8 cellular contexts compared by ENCODE assay signal in genomic region chr7:7639847-7640220, GRCh38. TPM values are rescaled to one million over a fixed set of nuclear protein-coding genes. Genes with fewer than 3 reads are reported as not detected.
A peak's percentile ranks its signal among the peaks of the same experiment; 100 is the strongest.
DNase-seq lines count a peak whose midpoint lies in the region; ATAC-seq, FAIRE-seq and TF ChIP-seq lines count a peak whose summit lies in the region.

No MANE protein-coding gene starts in this region.

- CTCF ChIA-PET in activated CD4-positive, alpha-beta T cell treated with anti-CD3 and anti-CD28 coated beads for 36 hours (lab: Charles Lee) = interaction anchor here (0.8 to 3.5 kb wide), 7 partner anchors 23 to 577 kb away, joined by 3 to 20 read pairs (median 3); no protein-coding TSS in a partner anchor

- H3K27me3 Mint-ChIP-seq in activated CD4-positive, alpha-beta T cell treated with anti-CD3 and anti-CD28 coated beads for 36 hours = no peaks in the 10 kb centered on the region
- no peaks in the 10 kb centered on the region for H3K27me3 Mint-ChIP-seq in endothelial cell (ENCODE audit: unreplicated experiment)
- H3K27me3 Mint-ChIP-seq in naive thymus-derived CD8-positive, alpha-beta T cell = no peaks in the 10 kb centered on the region

- H3K27me3 ChIP-seq in HUES64 (ENCODE audit: insufficient read depth, low read length) (no peaks in the 10 kb centered on the region), upper lobe of left lung (no peaks in the 10 kb centered on the region)

- no peaks in the 10 kb centered on the region for H3K9me3 Mint-ChIP-seq in activated CD4-positive, alpha-beta T cell treated with anti-CD3 and anti-CD28 coated beads for 36 hours (ENCODE audit: low read depth)
- no peaks in the 10 kb centered on the region for H3K9me3 Mint-ChIP-seq in endothelial cell (ENCODE audit: unreplicated experiment)
- H3K9me3 Mint-ChIP-seq in naive thymus-derived CD8-positive, alpha-beta T cell = no peaks in the 10 kb centered on the region

- peak overlapping the region; percentile 89 for H3K9ac ChIP-seq in HUES64 (ENCODE audit: low read depth, low read length)

- H3K27ac Mint-ChIP-seq in activated CD4-positive, alpha-beta T cell treated with anti-CD3 and anti-CD28 coated beads for 36 hours = peak overlapping the region; percentile 99
- H3K27ac Mint-ChIP-seq in endothelial cell (ENCODE audit: unreplicated experiment) = peak overlapping the region; percentile 94
- peak overlapping the region; percentile 94 to 100 (median 98) for H3K27ac Mint-ChIP-seq in naive thymus-derived CD8-positive, alpha-beta T cell

- H3K4me1 ChIP-seq in HUES64 (ENCODE audit: insufficient read depth, low read length) (peaks cover 12% of the 10 kb centered on the region), upper lobe of left lung (peaks cover 8 to 21% (median 16%) of the 10 kb centered on the region in 4 donors)

- peak; percentile 73 for DNase-seq in activated CD4-positive, alpha-beta T cell treated with anti-CD3 and anti-CD28 coated beads for 36 hours
- DNase-seq in endothelial cell (ENCODE audit: low spot score) (no peak), upper lobe of left lung (no peak)
- peak in 9 of 10 donors; percentile 22 to 81 (median 59) for DNase-seq in naive thymus-derived CD8-positive, alpha-beta T cell
- DNase-seq in NK-92 treated with Interleukin-12 subunit alpha and Interleukin-12 subunit beta, amount 100 ng/mL, for 24 hours (lab: John Stamatoyannopoulos, UW) = no peak

- H3K4me3 ChIP-seq in HUES64 (ENCODE audit: low read length) (peak overlapping the region; percentile 83), upper lobe of left lung (peak overlapping the region; percentile 69 to 92 (median 81))

- FAIRE-seq in G401.6 (lab: Jason Lieb, UNC) = peak; percentile 52

- TF ChIP-seq POLR2A in upper lobe of left lung (IDR thresholded peaks at IDR 0.05) (no peak), GM18505 (IDR thresholded peaks at IDR 0.05; ENCODE audit: borderline replicate concordance, extremely low read depth, insufficient read depth, insufficient read length) (no peak)

- peak; percentile 30 for ATAC-seq in activated CD4-positive, alpha-beta T cell treated with anti-CD3 and anti-CD28 coated beads for 36 hours
- peak; percentile 36 to 46 for ATAC-seq in naive thymus-derived CD8-positive, alpha-beta T cell
- no peak for ATAC-seq in upper lobe of left lung (ENCODE audit: low FRiP score in 2 of 2)
- ATAC-seq in GM18505 (IDR thresholded peaks at IDR 0.05; ENCODE audit: unreplicated experiment) = no peak

- intact Hi-C loops in activated CD4-positive, alpha-beta T cell treated with anti-CD3 and anti-CD28 coated beads for 36 hours (cut with DNase I, micrococcal nuclease) = loop anchor here (1.0 to 5.0 kb wide), 14 partner anchors 31 to 908 kb away; partner anchors contain the start of genes C1GALT1 (in 2 of the 2), GLCCI1 (in 2 of the 2), MIOS (in 2 of the 2) and RPA3 (in 1 of the 2)

- POLR2A ChIA-PET in activated CD4-positive, alpha-beta T cell treated with anti-CD3 and anti-CD28 coated beads for 36 hours (lab: Charles Lee) = interaction anchor here (0.6 to 1.8 kb wide), 11 partner anchors 15 to 613 kb away, joined by 3 to 7 read pairs (median 4); no protein-coding TSS in a partner anchor
- POLR2A ChIA-PET in naive thymus-derived CD8-positive, alpha-beta T cell (lab: Charles Lee) = interaction anchor here (1.1 to 2.8 kb wide), 9 partner anchors 11 to 580 kb away, joined by 3 to 35 read pairs (median 9); partner anchors contain the start of genes C1GALT1, GLCCI1 and MIOS

- H3K27ac ChIP-seq in HUES64 (ENCODE audit: low read depth, low read length) (peak overlapping the region; percentile 85), upper lobe of left lung (peak overlapping the region; percentile 68 to 98 (median 87))

- WGBS in HUES64 = 1% methylated on average over 19 of the region's 19 CpGs
- 0 to 1% methylated on average over 19 of the region's 19 CpGs for WGBS in upper lobe of left lung, 2 donors

- H3K9me3 ChIP-seq in HUES64 (ENCODE audit: insufficient read depth, low read depth, low read length) = no peaks in the 10 kb centered on the region
- no peaks in the 10 kb centered on the region for H3K9me3 ChIP-seq in upper lobe of left lung

- peaks cover 37% of the 10 kb centered on the region for H3K36me3 Mint-ChIP-seq in activated CD4-positive, alpha-beta T cell treated with anti-CD3 and anti-CD28 coated beads for 36 hours (ENCODE audit: low read depth)
- no peaks in the 10 kb centered on the region for H3K36me3 Mint-ChIP-seq in endothelial cell (ENCODE audit: low read depth, unreplicated experiment)
- peaks cover 0 to 30% (median 10%) of the 10 kb centered on the region in 3 donors for H3K36me3 Mint-ChIP-seq in naive thymus-derived CD8-positive, alpha-beta T cell

- peak overlapping the region; percentile 93 for H3K4me3 Mint-ChIP-seq in activated CD4-positive, alpha-beta T cell treated with anti-CD3 and anti-CD28 coated beads for 36 hours
- peak overlapping the region; percentile 98 for H3K4me3 Mint-ChIP-seq in endothelial cell (ENCODE audit: unreplicated experiment)
- H3K4me3 Mint-ChIP-seq in naive thymus-derived CD8-positive, alpha-beta T cell = peak overlapping the region; percentile 90 to 99 (median 97)

- no peak for TF ChIP-seq EP300 in upper lobe of left lung (IDR thresholded peaks at IDR 0.05)

- peaks cover 38% of the 10 kb centered on the region for H3K4me1 Mint-ChIP-seq in activated CD4-positive, alpha-beta T cell treated with anti-CD3 and anti-CD28 coated beads for 36 hours
- H3K4me1 Mint-ChIP-seq in endothelial cell (ENCODE audit: unreplicated experiment) = peaks cover 10% of the 10 kb centered on the region
- H3K4me1 Mint-ChIP-seq in naive thymus-derived CD8-positive, alpha-beta T cell = peaks cover 16 to 55% (median 48%) of the 10 kb centered on the region in 4 donors

- H3K36me3 ChIP-seq in HUES64 (ENCODE audit: insufficient read depth, low read length) (peaks cover 23% of the 10 kb centered on the region), upper lobe of left lung (peaks cover 0 to 19% (median 0%) of the 10 kb centered on the region in 4 donors)

- TF ChIP-seq CTCF in endothelial cell (IDR thresholded peaks at IDR 0.05; ENCODE audit: unreplicated experiment) = no peak
- no peak for TF ChIP-seq CTCF in upper lobe of left lung (IDR thresholded peaks at IDR 0.05)

RNA-seq across cellular contexts. Expression of gene UMAD1, which starts 0.7 kb away (rescaled TPM):
- polyA plus RNA-seq in HUES64 (2013, experiment 1 of 2) = 9.9 TPM
- polyA plus RNA-seq in HUES64 (2013, experiment 2 of 2) = 11.9 TPM
- total RNA-seq in activated CD4-positive, alpha-beta T cell treated with anti-CD3 and anti-CD28 coated beads for 36 hours = 10 to 100 TPM; 13.1 to 14.5 TPM
- total RNA-seq in endothelial cell (ENCODE audit: unreplicated experiment) (5.7 TPM), upper lobe of left lung (10 to 100 TPM in 5 of 6 donors, 1 to 10 TPM in 1; 8.4 to 29.7 (median 13.3) TPM)
- total RNA-seq in naive thymus-derived CD8-positive, alpha-beta T cell = 10 to 100 TPM; 18.4 to 20.1 TPM
- 10 to 100 TPM; 25.9 to 35.5 (median 27.4) TPM for polyA plus RNA-seq in naive thymus-derived CD8-positive, alpha-beta T cell

Comparison
In these comparisons a context has a peak if more than half of its experiments do, and no peak if none do; other contexts are left out.
1. ATAC-seq: peak in activated CD4-positive, alpha-beta T cell treated with anti-CD3 and anti-CD28 coated beads for 36 hours (single experiment) and naive thymus-derived CD8-positive, alpha-beta T cell (2 of 2); none in upper lobe of left lung (0 of 2) and GM18505 (single experiment).
2. DNase-seq: peak in activated CD4-positive, alpha-beta T cell treated with anti-CD3 and anti-CD28 coated beads for 36 hours (single experiment) and naive thymus-derived CD8-positive, alpha-beta T cell (9 of 10); none in endothelial cell (single experiment), upper lobe of left lung (0 of 2) and NK-92 treated with Interleukin-12 subunit alpha and Interleukin-12 subunit beta, amount 100 ng/mL, for 24 hours (single experiment).
3. Peak in every context shown above with its lines, with median percentiles within 50 percentile points of each other: H3K27ac Mint-ChIP-seq and H3K4me3 Mint-ChIP-seq.